14 cellular contexts compared by ENCODE assay signal in genomic region chr22:42022162-42022847, GRCh38. TPM values are rescaled to one million over a fixed set of nuclear protein-coding genes. Genes with fewer than 3 reads are reported as not detected.
DNase-seq lines count a peak whose midpoint lies in the region; ATAC-seq and TF ChIP-seq lines count a peak whose summit lies in the region.
"Had no signal": no experiment of that assay in that cellular context is flagged by ENCODE, and none has a peak within 500 bp of the region (broad histone marks: within the 10 kb centered on the region; RNA-seq: fewer than 3 reads in every experiment).

No MANE protein-coding gene starts in this region.

- no peaks in the 10 kb centered on the region for H3K79me2 ChIP-seq in OCI-LY1 (ENCODE audit: insufficient read depth, low read length)

- no peak for TF ChIP-seq EP300 in sigmoid colon (IDR thresholded peaks at IDR 0.05)

- no peaks in the 10 kb centered on the region for H3F3A ChIP-seq in OCI-LY1 (ENCODE audit: insufficient read depth, low read length)

- BruUV-seq in Calu3 (replicated peaks; lab: Mats Ljungman, UMichigan): no TSS peak

- H4K20me1 ChIP-seq in OCI-LY1 (ENCODE audit: insufficient read depth, low read length): no peaks in the 10 kb centered on the region

- H3K4me2 ChIP-seq in OCI-LY1 (ENCODE audit: low read length): no peak overlapping the region

- no peaks in the 10 kb centered on the region for H3K9me2 ChIP-seq in OCI-LY1 (ENCODE audit: low read depth, low read length)

- H3K4me3 ChIP-seq in OCI-LY1 (ENCODE audit: low read depth, low read length, poor library complexity, severe bottlenecking): no peak overlapping the region
- H3K4me3 ChIP-seq in colonic mucosa: no peak overlapping the region
- no peak overlapping the region for H3K4me3 ChIP-seq in sigmoid colon
- H3K4me3 ChIP-seq: MG63, skin epidermis had no signal

- peak overlapping the region; percentile 65 for H3K27ac Mint-ChIP-seq in Calu3 (ENCODE audit: unreplicated experiment)
- H3K27ac Mint-ChIP-seq: CD8-positive, alpha-beta T cell; nephron progenitor cell had no signal

- H3K27ac ChIP-seq in OCI-LY1 (ENCODE audit: low read depth, low read length, poor library complexity, severe bottlenecking) (no peak overlapping the region), colonic mucosa (peak overlapping the region; percentile 67), sigmoid colon (no peak overlapping the region)
- H3K27ac ChIP-seq: skin epidermis had no signal

- peaks cover 8% of the 10 kb centered on the region for H3K4me1 Mint-ChIP-seq in Calu3 (ENCODE audit: low read depth, unreplicated experiment)
- H3K4me1 Mint-ChIP-seq: nephron progenitor cell had no signal

- H3K27me3 ChIP-seq in OCI-LY1 (ENCODE audit: insufficient read depth, low read length) (no peaks in the 10 kb centered on the region), colonic mucosa (no peaks in the 10 kb centered on the region), sigmoid colon (no peaks in the 10 kb centered on the region)
- H3K27me3 ChIP-seq: MG63 had no signal

- H3K27me3 Mint-ChIP-seq in Calu3 (ENCODE audit: unreplicated experiment): peaks cover 5% of the 10 kb centered on the region

- H3K4me3 Mint-ChIP-seq in Calu3 (ENCODE audit: low read depth, unreplicated experiment): no peak overlapping the region
- H3K4me3 Mint-ChIP-seq: CD8-positive, alpha-beta T cell; nephron progenitor cell had no signal

- H2AFZ ChIP-seq in OCI-LY1 (ENCODE audit: low read length): 0 out of 2 replicates have a peak overlapping the region, but pooled peaks have one; percentile 74

- TF ChIP-seq POLR2A in sigmoid colon (IDR thresholded peaks at IDR 0.05): no peak

- 47 to 62% methylated on average over 2 of the region's 2 CpGs for WGBS in sigmoid colon, 2 donors

- H3K4me1 ChIP-seq in OCI-LY1 (ENCODE audit: insufficient read depth, low read length, severe bottlenecking) (peaks cover 4% of the 10 kb centered on the region), colonic mucosa (no peaks in the 10 kb centered on the region), sigmoid colon (no peaks in the 10 kb centered on the region)

- intact Hi-C loops in Calu3 (cut with micrococcal nuclease; ENCODE audit: unreplicated experiment) (no loop called here), colonic mucosa (cut with DNase I) (no loop called here), sigmoid colon (cut with DNase I) (no loop called here)

- DNase-seq in Calu3 (peak; percentile 41), GM19238 (ENCODE audit: insufficient read length, low spot score) (peak; percentile 17), colonic mucosa (peak; percentile 49), sigmoid colon (no peak), pons (ENCODE audit: low spot score) (no peak)
- no peak for DNase-seq in activated effector memory CD4-positive, alpha-beta T cell treated with anti-CD3 and anti-CD28 coated beads, Interleukin-2, amount 50 U/mL, for 16 hours
- DNase-seq: CD8-positive, alpha-beta T cell; MG63; NCI-H82; nephron progenitor cell; T1000 had no signal

- H3K9me3 ChIP-seq in OCI-LY1 (ENCODE audit: low read length) (no peaks in the 10 kb centered on the region), colonic mucosa (no peaks in the 10 kb centered on the region), sigmoid colon (no peaks in the 10 kb centered on the region)
- H3K9me3 ChIP-seq: MG63 had no signal

- no peaks in the 10 kb centered on the region for H3K9me3 Mint-ChIP-seq in Calu3 (ENCODE audit: low read depth, unreplicated experiment)
- H3K9me3 Mint-ChIP-seq: CD8-positive, alpha-beta T cell; nephron progenitor cell had no signal

- H3K9ac ChIP-seq in OCI-LY1 (ENCODE audit: low read length) (no peak overlapping the region), colonic mucosa (ENCODE audit: low read depth in 2 of 2, low read length in 2 of 2) (no peak overlapping the region)

- CTCF ChIA-PET in Calu3 (lab: Charles Lee): no interaction called here

- H3K36me3 ChIP-seq in OCI-LY1 (ENCODE audit: insufficient read depth, low read length) (no peaks in the 10 kb centered on the region), colonic mucosa (no peaks in the 10 kb centered on the region), sigmoid colon (no peaks in the 10 kb centered on the region)
- H3K36me3 ChIP-seq: MG63 had no signal

- no peak for ATAC-seq in GM21723 (IDR thresholded peaks at IDR 0.05; ENCODE audit: unreplicated experiment)
- ATAC-seq: CD8-positive, alpha-beta T cell had no signal

- no peaks in the 10 kb centered on the region for H3K36me3 Mint-ChIP-seq in Calu3 (ENCODE audit: insufficient read depth, unreplicated experiment)
- H3K36me3 Mint-ChIP-seq: CD8-positive, alpha-beta T cell had no signal

- no peak for TF ChIP-seq CTCF in Calu3 (IDR thresholded peaks at IDR 0.05; ENCODE audit: unreplicated experiment)
- no peak for TF ChIP-seq CTCF in OCI-LY1 (IDR thresholded peaks at IDR 0.05; ENCODE audit: low read length)
- no peak for TF ChIP-seq CTCF in colonic mucosa (IDR thresholded peaks at IDR 0.05)
- TF ChIP-seq CTCF in sigmoid colon (IDR thresholded peaks at IDR 0.05): no peak

RNA-seq across cellular contexts. Expression of gene WBP2NL, which starts 23.7 kb away (rescaled TPM):
- total RNA-seq in Calu3 (2022) (2.8 and 3.7 TPM in 2 replicates), colonic mucosa (1 to 10 TPM; 1.1 to 1.9 TPM), sigmoid colon (1 to 10 TPM in 1 of 4 donors, under 1 TPM in 3; 0.71 to 2.8 (median 0.89) TPM)
- polyA plus RNA-seq in sigmoid colon: 1 to 10 TPM in 1 of 3 donors, under 1 TPM in 1, not detected in 1; 0.89 to 1.2 TPM

RNA-seq across cellular contexts. Expression of gene NAGA, which starts 48.3 kb away (rescaled TPM):
- total RNA-seq in Calu3 (2022): 24.3 and 27.2 TPM in 2 replicates
- total RNA-seq in colonic mucosa: 10 to 100 TPM; 28.9 to 36.0 TPM
- 10 to 100 TPM; 18.6 to 28.6 (median 21.7) TPM for total RNA-seq in sigmoid colon
- polyA plus RNA-seq in sigmoid colon: 10 to 100 TPM in 2 of 3 donors, 1 to 10 TPM in 1; 6.6 to 27.7 (median 20.1) TPM

RNA-seq across cellular contexts. Expression of gene PHETA2, which starts 51.7 kb away (rescaled TPM):
- 1.3 and 1.5 TPM in 2 replicates for total RNA-seq in Calu3 (2022)
- 10 to 100 TPM; 11.6 to 15.2 TPM for total RNA-seq in colonic mucosa
- total RNA-seq in sigmoid colon: 10 to 100 TPM; 13.8 to 18.0 (median 15.6) TPM
- polyA plus RNA-seq in sigmoid colon: 10 to 100 TPM; 13.2 to 17.4 (median 13.4) TPM

RNA-seq across cellular contexts. Expression of gene SEPTIN3, which starts 53.1 kb away (rescaled TPM):
- total RNA-seq in Calu3 (2022) (3.2 and 3.4 TPM in 2 replicates), colonic mucosa (under 1 TPM; 0.20 to 0.69 TPM), sigmoid colon (1 to 10 TPM; 1.1 to 1.6 (median 1.3) TPM)
- polyA plus RNA-seq in sigmoid colon: under 1 TPM; 0.46 to 0.71 (median 0.60) TPM

RNA-seq across cellular contexts. Expression of gene SMDT1, which starts 57.2 kb away (rescaled TPM):
- total RNA-seq in Calu3 (2022) (60.8 and 65.5 TPM in 2 replicates), colonic mucosa (100 to 1,000 TPM; 125 to 135 TPM), sigmoid colon (10 to 100 TPM; 12.1 to 23.9 (median 21.9) TPM)
- 100 to 1,000 TPM in 2 of 3 donors, 10 to 100 TPM in 1; 87.4 to 187 (median 181) TPM for polyA plus RNA-seq in sigmoid colon

Comparison
In these comparisons a context has a peak if more than half of its experiments do, and no peak if none do; other contexts are left out.
1. DNase-seq: peak in Calu3 (single experiment), GM19238 (single experiment) and colonic mucosa (single experiment); none in sigmoid colon (single experiment), pons (single experiment) and activated effector memory CD4-positive, alpha-beta T cell treated with anti-CD3 and anti-CD28 coated beads, Interleukin-2, amount 50 U/mL, for 16 hours (single experiment).